Comparison of ENCODE assay signal across 9 cellular contexts in genomic region chr4:71188197-71188625, GRCh38.
A peak's percentile ranks its signal among the peaks of the same experiment; 100 is the strongest.
DNase-seq lines count a peak whose midpoint lies in the region; ATAC-seq and TF ChIP-seq lines count a peak whose summit lies in the region.
"Had no signal": no experiment of that assay in that cellular context is flagged by ENCODE, and none has a peak within 500 bp of the region (broad histone marks: within the 10 kb centered on the region; RNA-seq: fewer than 3 reads in every experiment).

No MANE protein-coding gene starts in this region.

- H3K27ac Mint-ChIP-seq in IgD-negative memory B cell = peak overlapping the region in 1 of 3 donors; percentile 83

- no peak for TF ChIP-seq EP300 in neural cell (conservative IDR thresholded peaks at IDR 0.05; ENCODE audit: poor library complexity, severe bottlenecking)

- TF ChIP-seq CTCF in BJ (IDR thresholded peaks at IDR 0.05; ENCODE audit: insufficient read depth, low read depth, low read length) (no peak), neural cell (IDR thresholded peaks at IDR 0.05; ENCODE audit: poor library complexity, severe bottlenecking) (no peak)

- peak overlapping the region; percentile 1 for H3K27ac ChIP-seq in duodenal mucosa (ENCODE audit: low read depth, low read length)
- no peak overlapping the region for H3K27ac ChIP-seq in neural cell (ENCODE audit: low read length)

- H3K4me3 ChIP-seq in BJ (ENCODE audit: low read depth, low read length) (peak overlapping the region; percentile 88), duodenal mucosa (ENCODE audit: low read depth in 1 of 2, low read length in 2 of 2) (peak overlapping the region; percentile 76 to 81), neural cell (ENCODE audit: low read length) (peak overlapping the region; percentile 81)

- H3K4me1 ChIP-seq in duodenal mucosa (ENCODE audit: control insufficient read depth in 1 of 2, insufficient read depth in 2 of 2, low read length in 2 of 2) = peaks cover 4 to 19% of the 10 kb centered on the region in 2 donors

- H3K36me3 Mint-ChIP-seq in IgD-negative memory B cell = no peaks in the 10 kb centered on the region

- DNase-seq in BJ (ENCODE audit: low read depth) (no peak), ecto neural progenitor cell (ENCODE audit: low spot score) (no peak)
- no peak for DNase-seq in activated CD8-positive, alpha-beta memory T cell treated with anti-CD3 and anti-CD28 coated beads for 24 hours
- DNase-seq: NCI-H1436 treated with DMSO at 0.1 percent for 48 hours had no signal

- peak overlapping the region; percentile 81 to 92 (median 82) for H3K4me3 Mint-ChIP-seq in IgD-negative memory B cell

- H3K9me2 ChIP-seq in neural cell (ENCODE audit: insufficient read depth, low read length) = no peaks in the 10 kb centered on the region

- H3K9me3 ChIP-seq in duodenal mucosa (ENCODE audit: control insufficient read depth in 1 of 2, low read length in 2 of 2) = no peaks in the 10 kb centered on the region
- no peaks in the 10 kb centered on the region for H3K9me3 ChIP-seq in neural cell (ENCODE audit: low read length)

- CTCF ChIA-PET in BJ (lab: Yijun Ruan, JAX) = interaction anchor here (1.2 kb wide), 2 partner anchors 365 to 419 kb away, joined by 3 read pairs; no protein-coding TSS in a partner anchor

- H3K27me3 ChIP-seq in BJ (ENCODE audit: control insufficient read depth, insufficient read depth, low read length) (no peaks in the 10 kb centered on the region), duodenal mucosa (ENCODE audit: control insufficient read depth in 1 of 2, insufficient read depth in 2 of 2, low read length in 2 of 2) (peaks cover 0 to 5% of the 10 kb centered on the region in 2 donors), neural cell (ENCODE audit: insufficient read depth, low read depth, low read length) (peaks cover 31% of the 10 kb centered on the region)

- H3K4me2 ChIP-seq in neural cell (ENCODE audit: low read length) = peak overlapping the region; percentile 25

- H3K27me3 Mint-ChIP-seq in IgD-negative memory B cell = peaks cover 56% of the 10 kb centered on the region

- H4K20me1 ChIP-seq in neural cell (ENCODE audit: insufficient read depth) = no peaks in the 10 kb centered on the region

- H3K36me3 ChIP-seq in BJ (ENCODE audit: control insufficient read depth, insufficient read depth, low read length) (no peaks in the 10 kb centered on the region), duodenal mucosa (ENCODE audit: control insufficient read depth in 1 of 2, insufficient read depth in 2 of 2, low read length in 2 of 2) (no peaks in the 10 kb centered on the region), neural cell (ENCODE audit: insufficient read depth, low read length) (no peaks in the 10 kb centered on the region)

- no peaks in the 10 kb centered on the region for H3K79me2 ChIP-seq in neural cell (replicated peaks; ENCODE audit: insufficient read depth, low read length)

- H3K4me1 Mint-ChIP-seq in IgD-negative memory B cell = peaks cover 15 to 19% (median 17%) of the 10 kb centered on the region in 3 donors

- no peak overlapping the region for H2AFZ ChIP-seq in neural cell (ENCODE audit: low read depth, low read length)

- H3K9ac ChIP-seq in duodenal mucosa (ENCODE audit: low read depth in 1 of 2, low read length in 2 of 2) (peak overlapping the region; percentile 10 to 62), neural cell (ENCODE audit: low read length) (peak overlapping the region; percentile 60)

- ATAC-seq in HG03196 (IDR thresholded peaks at IDR 0.05; ENCODE audit: unreplicated experiment) (no peak), HG03025 (IDR thresholded peaks at IDR 0.05; ENCODE audit: low FRiP score, unreplicated experiment) (no peak)

- POLR2A ChIA-PET in BJ (lab: Charles Lee) = no interaction called here

- no peaks in the 10 kb centered on the region for H3K9me3 Mint-ChIP-seq in IgD-negative memory B cell

- TF ChIP-seq RAD21 in neural cell (conservative IDR thresholded peaks at IDR 0.05) = no peak

- no peaks in the 10 kb centered on the region for H3F3A ChIP-seq in neural cell (ENCODE audit: insufficient read depth, low read length, poor library complexity, severe bottlenecking)

TF ChIP-seq in neural cell, 6 proteins besides CTCF, POLR2A, EP300 and RAD21:
- TF ChIP-seq, protein P1, sequence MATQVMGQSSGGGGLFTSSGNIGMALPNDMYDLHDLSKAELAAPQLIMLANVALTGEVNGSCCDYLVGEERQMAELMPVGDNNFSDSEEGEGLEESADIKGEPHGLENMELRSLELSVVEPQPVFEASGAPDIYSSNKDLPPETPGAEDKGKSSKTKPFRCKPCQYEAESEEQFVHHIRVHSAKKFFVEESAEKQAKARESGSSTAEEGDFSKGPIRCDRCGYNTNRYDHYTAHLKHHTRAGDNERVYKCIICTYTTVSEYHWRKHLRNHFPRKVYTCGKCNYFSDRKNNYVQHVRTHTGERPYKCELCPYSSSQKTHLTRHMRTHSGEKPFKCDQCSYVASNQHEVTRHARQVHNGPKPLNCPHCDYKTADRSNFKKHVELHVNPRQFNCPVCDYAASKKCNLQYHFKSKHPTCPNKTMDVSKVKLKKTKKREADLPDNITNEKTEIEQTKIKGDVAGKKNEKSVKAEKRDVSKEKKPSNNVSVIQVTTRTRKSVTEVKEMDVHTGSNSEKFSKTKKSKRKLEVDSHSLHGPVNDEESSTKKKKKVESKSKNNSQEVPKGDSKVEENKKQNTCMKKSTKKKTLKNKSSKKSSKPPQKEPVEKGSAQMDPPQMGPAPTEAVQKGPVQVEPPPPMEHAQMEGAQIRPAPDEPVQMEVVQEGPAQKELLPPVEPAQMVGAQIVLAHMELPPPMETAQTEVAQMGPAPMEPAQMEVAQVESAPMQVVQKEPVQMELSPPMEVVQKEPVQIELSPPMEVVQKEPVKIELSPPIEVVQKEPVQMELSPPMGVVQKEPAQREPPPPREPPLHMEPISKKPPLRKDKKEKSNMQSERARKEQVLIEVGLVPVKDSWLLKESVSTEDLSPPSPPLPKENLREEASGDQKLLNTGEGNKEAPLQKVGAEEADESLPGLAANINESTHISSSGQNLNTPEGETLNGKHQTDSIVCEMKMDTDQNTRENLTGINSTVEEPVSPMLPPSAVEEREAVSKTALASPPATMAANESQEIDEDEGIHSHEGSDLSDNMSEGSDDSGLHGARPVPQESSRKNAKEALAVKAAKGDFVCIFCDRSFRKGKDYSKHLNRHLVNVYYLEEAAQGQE (IDR thresholded peaks at IDR 0.05; ENCODE audit: borderline replicate concordance) = no peak
- no peak for TF ChIP-seq EZH2 (IDR thresholded peaks at IDR 0.05; ENCODE audit: borderline replicate concordance, insufficient read depth, low read length, poor library complexity, severe bottlenecking)
- TF ChIP-seq SMC3 (conservative IDR thresholded peaks at IDR 0.05; ENCODE audit: poor library complexity) = no peak
- TF ChIP-seq TAF1 (IDR thresholded peaks at IDR 0.05; ENCODE audit: low read depth) = no peak
- no peak for TF ChIP-seq POLR2AphosphoS5 (IDR thresholded peaks at IDR 0.05)
- TF ChIP-seq MXI1 (conservative IDR thresholded peaks at IDR 0.05; ENCODE audit: poor library complexity, severe bottlenecking) = no peak
TF ChIP-seq in neural cell: peak in this region for 0.
